9 cellular contexts compared by ENCODE assay signal in genomic region chr3:13932578-13933295, GRCh38. TPM values are rescaled to one million over a fixed set of nuclear protein-coding genes. Genes with fewer than 3 reads are reported as not detected.
DNase-seq lines count a peak whose midpoint lies in the region; ATAC-seq and TF ChIP-seq lines count a peak whose summit lies in the region.
"Had no signal": no experiment of that assay in that cellular context is flagged by ENCODE, and none has a peak within 500 bp of the region (broad histone marks: within the 10 kb centered on the region; RNA-seq: fewer than 3 reads in every experiment).

No MANE protein-coding gene starts in this region.

- H3K4me3 ChIP-seq in AG04449 (ENCODE audit: low read depth, low read length): peak overlapping the region; percentile 23

- H3K36me3 Mint-ChIP-seq in effector memory CD8-positive, alpha-beta T cell (ENCODE audit: insufficient read depth): peaks cover 3% of the 10 kb centered on the region

- H3K27ac Mint-ChIP-seq in effector memory CD8-positive, alpha-beta T cell: no peak overlapping the region

- intact Hi-C loops in posterior vena cava (cut with DNase I): no loop called here

- POLR2A ChIA-PET in AG04449 (lab: Yijun Ruan, JAX): no interaction called here

- CTCF ChIA-PET in AG04449 (lab: Yijun Ruan, JAX): no interaction called here

- peaks cover 8 to 10% of the 10 kb centered on the region in 2 donors for H3K9me3 Mint-ChIP-seq in effector memory CD8-positive, alpha-beta T cell

- H3K4me1 Mint-ChIP-seq in effector memory CD8-positive, alpha-beta T cell (ENCODE audit: low read depth in 2 of 2): peaks cover 0 to 2% of the 10 kb centered on the region in 2 donors

- H3K4me3 Mint-ChIP-seq in effector memory CD8-positive, alpha-beta T cell: peak overlapping the region; percentile 44 to 64

- no peak for ATAC-seq in effector memory CD8-positive, alpha-beta T cell (replicated peaks)
- ATAC-seq in HG02970 (IDR thresholded peaks at IDR 0.05; ENCODE audit: low FRiP score, unreplicated experiment): no peak

- no peak for TF ChIP-seq CTCF in AG04449 (IDR thresholded peaks at IDR 0.05; ENCODE audit: insufficient read depth, low read length, missing control alignments)

- H3K27me3 Mint-ChIP-seq in effector memory CD8-positive, alpha-beta T cell: peaks cover 26 to 64% of the 10 kb centered on the region in 2 donors

- DNase-seq in AG04449 (ENCODE audit: low read depth, low spot score) (no peak), RPMI7951 (ENCODE audit: low read depth) (peak; percentile 31), posterior vena cava (ENCODE audit: low spot score) (peak; percentile 74), midbrain (lab: John Stamatoyannopoulos, UW) (no peak), T1000 (lab: John Stamatoyannopoulos, UW) (no peak), D341Med (ENCODE audit: low spot score) (no peak)
- DNase-seq in effector memory CD8-positive, alpha-beta T cell: no peak

RNA-seq across cellular contexts. Expression of gene WNT7A, which starts 52.9 kb away (rescaled TPM):
- 0.12 TPM in 1 of 2 replicates, not detected in the other for total RNA-seq in RPMI7951 (2014; rRNA removed; shearing (Covaris generic))
- total RNA-seq in posterior vena cava: not detected
- total RNA-seq: H4 had no signal

Comparison
In these comparisons a context has a peak if more than half of its experiments do, and no peak if none do; other contexts are left out.
1. DNase-seq: peak in RPMI7951 (single experiment) and posterior vena cava (single experiment); none in AG04449 (single experiment), effector memory CD8-positive, alpha-beta T cell (0 of 3), midbrain (single experiment), T1000 (single experiment) and D341Med (single experiment).